9 cellular contexts compared by ENCODE assay signal in the genomic region with DNA sequence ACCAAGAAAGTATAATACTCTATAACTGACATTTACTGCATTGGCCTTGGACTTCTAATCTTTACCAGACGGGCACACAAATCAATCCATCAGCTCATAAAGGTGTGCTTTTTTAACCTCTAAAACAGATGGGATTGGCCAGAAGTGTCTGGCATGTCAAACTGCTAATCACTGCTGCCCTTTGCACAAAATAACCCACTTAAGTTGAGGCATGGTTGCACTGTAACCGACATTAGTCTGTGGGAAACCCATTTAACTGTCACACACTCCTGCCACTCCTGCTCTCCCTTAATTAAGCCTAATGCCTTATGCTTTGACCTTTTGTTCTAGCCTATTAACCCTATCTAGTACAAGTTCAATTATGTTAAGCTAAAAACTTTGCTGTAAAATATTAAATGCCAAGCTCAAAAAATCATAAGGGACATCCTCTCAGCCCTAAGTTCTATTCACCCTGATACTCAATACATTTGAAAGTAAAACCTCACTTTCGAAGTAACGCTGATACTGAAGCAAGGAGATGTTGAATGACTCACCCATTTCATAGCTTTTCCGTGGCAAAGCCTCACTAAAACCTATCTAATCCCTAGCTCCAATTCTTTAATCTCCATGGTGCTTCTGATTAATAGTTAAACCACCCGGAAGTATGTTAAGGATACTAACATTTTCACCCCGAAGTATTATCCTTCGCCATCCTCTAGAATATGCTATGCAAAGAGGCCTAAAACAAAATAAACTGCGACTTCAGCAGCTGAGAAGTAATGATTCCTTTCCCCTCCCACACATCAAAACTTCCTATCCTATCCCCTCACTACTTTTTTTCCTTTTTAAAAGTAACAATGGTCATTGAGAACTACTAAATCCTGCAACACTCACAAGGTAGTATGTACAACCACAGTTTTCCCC. TPM values are rescaled to one million over a fixed set of nuclear protein-coding genes. Genes with fewer than 3 reads are reported as not detected.
A peak's percentile ranks its signal among the peaks of the same experiment; 100 is the strongest.
DNase-seq lines count a peak whose midpoint lies in the region; ATAC-seq, FAIRE-seq and TF ChIP-seq lines count a peak whose summit lies in the region.
"Had no signal": no experiment of that assay in that cellular context is flagged by ENCODE, and none has a peak within 500 bp of the region (broad histone marks: within the 10 kb centered on the region; RNA-seq: fewer than 3 reads in every experiment).

No MANE protein-coding gene starts in this region.

- H3K4me3 ChIP-seq in GM23338: no peak overlapping the region
- H3K4me3 ChIP-seq in GM23248: no peak overlapping the region
- H3K4me3 ChIP-seq in BE2C (ENCODE audit: low read depth, low read length): no peak overlapping the region

- peak overlapping the region; percentile 29; the same call in 1 of the 2 replicates for H3K27ac Mint-ChIP-seq in GM23338
- H3K27ac Mint-ChIP-seq in glutamatergic neuron (ENCODE audit: unreplicated experiment): peak overlapping the region; percentile 80

- 82 to 83% methylated on average over 9 of the region's 9 CpGs for WGBS in GM23248 (ENCODE audit: low coverage in 1 of 2, low lambda C conversion rate in 2 of 2, missing lambda C conversion rate in 2 of 2), 2 experiments

- H3K9me3 ChIP-seq in GM23248 (ENCODE audit: low read depth): no peaks in the 10 kb centered on the region
- H3K9me3 ChIP-seq in BE2C: peaks cover 2% of the 10 kb centered on the region

- no peak overlapping the region for H3K27ac ChIP-seq in GM23338 (ENCODE audit: low read depth)
- no peak overlapping the region for H3K27ac ChIP-seq in GM23248
- H3K27ac ChIP-seq: KMS-11 had no signal

- no peaks in the 10 kb centered on the region for H3K36me3 ChIP-seq in GM23338 (ENCODE audit: insufficient read depth)
- H3K36me3 ChIP-seq in GM23248 (ENCODE audit: low read depth): no peaks in the 10 kb centered on the region
- no peaks in the 10 kb centered on the region for H3K36me3 ChIP-seq in BE2C

- peak overlapping the region; percentile 37; the same call in 1 of the 2 replicates for H3K4me2 ChIP-seq in GM23338
- H3K4me2 ChIP-seq in GM23248 (ENCODE audit: unreplicated experiment): no peak overlapping the region
- H3K4me2 ChIP-seq: KMS-11 had no signal

- H3K4me1 Mint-ChIP-seq in GM23338 (peaks cover 67% of the 10 kb centered on the region), glutamatergic neuron (ENCODE audit: low read depth, unreplicated experiment) (peaks cover 52% of the 10 kb centered on the region)

- H3K27me3 Mint-ChIP-seq in GM23338 (ENCODE audit: insufficient read depth, low read depth, poor library complexity) (peaks cover under 1% of the 10 kb centered on the region), glutamatergic neuron (ENCODE audit: unreplicated experiment) (peaks cover 3% of the 10 kb centered on the region)

- no peak for TF ChIP-seq POLR2A in GM12892 (IDR thresholded peaks at IDR 0.05; ENCODE audit: low read depth, low read length)

- DNase-seq in GM12892 (ENCODE audit: insufficient read length) (no peak), GM23338 (ENCODE audit: low spot score) (no peak), NCI-H82 (lab: John Stamatoyannopoulos, UW) (peak; percentile 92), glutamatergic neuron (no peak), GM23248 (no peak), BE2C (no peak), SW480 (ENCODE audit: low spot score) (no peak)
- DNase-seq in stimulated activated naive CD4-positive, alpha-beta T cell treated with Interleukin-2 at 50 U/mL for 16 hours (lab: John Stamatoyannopoulos, UW): no peak

- H3K9me2 ChIP-seq in GM23338 (ENCODE audit: insufficient read depth): no peaks in the 10 kb centered on the region
- H3K9me2 ChIP-seq in GM23248 (ENCODE audit: insufficient read depth): no peaks in the 10 kb centered on the region

- H2AFZ ChIP-seq in GM23338 (no peak overlapping the region), GM23248 (no peak overlapping the region)

- TF ChIP-seq CTCF in GM23338 (conservative IDR thresholded peaks at IDR 0.05; ENCODE audit: low read depth in 2 of 2): no peak
- no peak for TF ChIP-seq CTCF in glutamatergic neuron (IDR thresholded peaks at IDR 0.05; ENCODE audit: partially characterized antibody, unreplicated experiment)
- no peak for TF ChIP-seq CTCF in BE2C (IDR thresholded peaks at IDR 0.05; ENCODE audit: low read depth, low read length)

- H3K4me1 ChIP-seq in GM23338 (ENCODE audit: insufficient read depth) (peaks cover 46% of the 10 kb centered on the region), GM23248 (ENCODE audit: insufficient read depth) (peaks cover 29% of the 10 kb centered on the region), BE2C (peaks cover 7% of the 10 kb centered on the region; the same call in 1 of the 2 replicates)

- no peak; the same call in 2 of the 3 replicates for ATAC-seq in GM23338

- in situ Hi-C loops in GM23248 (cut with MboI): no loop called here

- H3K4me3 Mint-ChIP-seq in GM23338: peak overlapping the region; percentile 61; the same call in 1 of the 3 replicates
- H3K4me3 Mint-ChIP-seq in glutamatergic neuron (ENCODE audit: unreplicated experiment): peak overlapping the region; percentile 71

- H3K36me3 Mint-ChIP-seq in GM23338 (ENCODE audit: low read depth) (peaks cover 2% of the 10 kb centered on the region; the same call in 1 of the 3 replicates), glutamatergic neuron (ENCODE audit: unreplicated experiment) (no peaks in the 10 kb centered on the region)

- H4K20me1 ChIP-seq in GM23338 (replicated peaks; ENCODE audit: insufficient read depth) (no peaks in the 10 kb centered on the region), GM23248 (ENCODE audit: insufficient read depth) (peaks cover 31% of the 10 kb centered on the region; the same call in 1 of the 2 replicates)

- H3K79me2 ChIP-seq in GM23338 (replicated peaks; ENCODE audit: insufficient read depth): peaks cover 93% of the 10 kb centered on the region
- peaks cover 100% of the 10 kb centered on the region for H3K79me2 ChIP-seq in GM23248 (ENCODE audit: insufficient read depth)

- H3F3A ChIP-seq in GM23338 (replicated peaks; ENCODE audit: low read depth) (no peaks in the 10 kb centered on the region), GM23248 (ENCODE audit: insufficient read depth) (no peaks in the 10 kb centered on the region)

- no peaks in the 10 kb centered on the region for H3K9me3 Mint-ChIP-seq in GM23338
- H3K9me3 Mint-ChIP-seq in glutamatergic neuron (ENCODE audit: unreplicated experiment): peaks cover 2% of the 10 kb centered on the region

- FAIRE-seq in GM12892 (lab: Jason Lieb, UNC): peak; percentile 79

- H3K27me3 ChIP-seq in GM23338 (ENCODE audit: insufficient read depth): no peaks in the 10 kb centered on the region
- H3K27me3 ChIP-seq in GM23248 (replicated peaks; ENCODE audit: insufficient read depth): no peaks in the 10 kb centered on the region
- no peaks in the 10 kb centered on the region for H3K27me3 ChIP-seq in BE2C

- no peak overlapping the region for H3K9ac ChIP-seq in GM23248
- H3K9ac ChIP-seq: KMS-11 had no signal

TF ChIP-seq in GM23338, 12 proteins besides CTCF, POLR2A, EP300 and RAD21 (continues in another document):
- TF ChIP-seq, protein P1, sequence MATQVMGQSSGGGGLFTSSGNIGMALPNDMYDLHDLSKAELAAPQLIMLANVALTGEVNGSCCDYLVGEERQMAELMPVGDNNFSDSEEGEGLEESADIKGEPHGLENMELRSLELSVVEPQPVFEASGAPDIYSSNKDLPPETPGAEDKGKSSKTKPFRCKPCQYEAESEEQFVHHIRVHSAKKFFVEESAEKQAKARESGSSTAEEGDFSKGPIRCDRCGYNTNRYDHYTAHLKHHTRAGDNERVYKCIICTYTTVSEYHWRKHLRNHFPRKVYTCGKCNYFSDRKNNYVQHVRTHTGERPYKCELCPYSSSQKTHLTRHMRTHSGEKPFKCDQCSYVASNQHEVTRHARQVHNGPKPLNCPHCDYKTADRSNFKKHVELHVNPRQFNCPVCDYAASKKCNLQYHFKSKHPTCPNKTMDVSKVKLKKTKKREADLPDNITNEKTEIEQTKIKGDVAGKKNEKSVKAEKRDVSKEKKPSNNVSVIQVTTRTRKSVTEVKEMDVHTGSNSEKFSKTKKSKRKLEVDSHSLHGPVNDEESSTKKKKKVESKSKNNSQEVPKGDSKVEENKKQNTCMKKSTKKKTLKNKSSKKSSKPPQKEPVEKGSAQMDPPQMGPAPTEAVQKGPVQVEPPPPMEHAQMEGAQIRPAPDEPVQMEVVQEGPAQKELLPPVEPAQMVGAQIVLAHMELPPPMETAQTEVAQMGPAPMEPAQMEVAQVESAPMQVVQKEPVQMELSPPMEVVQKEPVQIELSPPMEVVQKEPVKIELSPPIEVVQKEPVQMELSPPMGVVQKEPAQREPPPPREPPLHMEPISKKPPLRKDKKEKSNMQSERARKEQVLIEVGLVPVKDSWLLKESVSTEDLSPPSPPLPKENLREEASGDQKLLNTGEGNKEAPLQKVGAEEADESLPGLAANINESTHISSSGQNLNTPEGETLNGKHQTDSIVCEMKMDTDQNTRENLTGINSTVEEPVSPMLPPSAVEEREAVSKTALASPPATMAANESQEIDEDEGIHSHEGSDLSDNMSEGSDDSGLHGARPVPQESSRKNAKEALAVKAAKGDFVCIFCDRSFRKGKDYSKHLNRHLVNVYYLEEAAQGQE (IDR thresholded peaks at IDR 0.05; ENCODE audit: unreplicated experiment): no peak
- TF ChIP-seq CREB1 (CRISPR knock-in tag; IDR thresholded peaks at IDR 0.05; ENCODE audit: low read depth): no peak
- TF ChIP-seq EZH2 (IDR thresholded peaks at IDR 0.05; ENCODE audit: low read depth, unreplicated experiment): no peak

RNA-seq across cellular contexts. Expression of a gene that starts 12.9 kb away (rescaled TPM):
- polyA plus RNA-seq in GM12892 (2012; ENCODE audit: missing spikeins): 2.0 TPM
- 8.9 and 9.0 TPM in 2 replicates for total RNA-seq in GM23338 (2014; rRNA removed; shearing (Covaris generic))
- polyA plus RNA-seq in GM23338 (2016; fragmentation: Nextera tagmentation; extraction: Ambion mirVana) (2.3 and 3.0 TPM in 2 replicates), GM23248 (2016; fragmentation: Nextera tagmentation; extraction: Ambion mirVana) (12.5 and 13.1 TPM in 2 replicates)
- 51.5 TPM for total RNA-seq in glutamatergic neuron (ENCODE audit: unreplicated experiment)
- total RNA-seq in GM23248 (2014; rRNA removed; shearing (Covaris generic)): 31.2 and 31.9 TPM in 2 replicates
- 11.1 TPM for polyA plus RNA-seq in BE2C (2012; ENCODE audit: insufficient read depth, insufficient read length, low read depth)
